13 cellular contexts compared by ENCODE assay signal in genomic region chr11:92675810-92676209, GRCh38.
DNase-seq lines count a peak whose midpoint lies in the region; ATAC-seq and TF ChIP-seq lines count a peak whose summit lies in the region.
"Had no signal": no experiment of that assay in that cellular context is flagged by ENCODE, and none has a peak within 500 bp of the region (broad histone marks: within the 10 kb centered on the region; RNA-seq: fewer than 3 reads in every experiment).

No MANE protein-coding gene starts in this region.

- peak; percentile 91 for ATAC-seq in Right ventricle myocardium inferior
- ATAC-seq in left cardiac atrium = peak; percentile 72 to 95
- ATAC-seq: CD8-positive, alpha-beta T cell; GM23338 had no signal

- no peak for TF ChIP-seq CTCF in left ventricle myocardium inferior (IDR thresholded peaks at IDR 0.05; ENCODE audit: borderline replicate concordance)
- TF ChIP-seq CTCF in VCaP (conservative IDR thresholded peaks at IDR 0.05) = no peak

- peaks cover 5% of the 10 kb centered on the region for H3K27me3 ChIP-seq in left ventricle myocardium inferior (ENCODE audit: low read depth)
- H3K27me3 ChIP-seq: BLaER1 treated with 17β-estradiol and CSF1 and Interleukin-3, amounts not matched to agents 10 nM and 100 nM had no signal

- H3K4me1 ChIP-seq in left ventricle myocardium inferior = peaks cover 12% of the 10 kb centered on the region
- H3K4me1 ChIP-seq: BLaER1 treated with 17β-estradiol and CSF1 and Interleukin-3, amounts not matched to agents 10 nM and 100 nM; Caco-2 had no signal

- DNase-seq in Right ventricle myocardium inferior (ENCODE audit: missing footprints) (no peak), left ventricle myocardium inferior (no peak), left cardiac atrium (no peak), putamen (ENCODE audit: low spot score) (no peak), SKM-1 treated with dmso at 0.1 percent for 144 hours (lab: John Stamatoyannopoulos, UW; ENCODE audit: unreplicated experiment) (no peak), activated T-cell treated with anti-CD3 and anti-CD28 coated beads for 4 hours (no peak)
- DNase-seq: Caco-2; CD8-positive, alpha-beta T cell; HCEC 1CT had no signal

- no peaks in the 10 kb centered on the region for H3K36me3 ChIP-seq in left ventricle myocardium inferior
- H3K36me3 ChIP-seq: BLaER1 treated with 17β-estradiol and CSF1 and Interleukin-3, amounts not matched to agents 10 nM and 100 nM had no signal

- H3K4me3 ChIP-seq in left ventricle myocardium inferior = no peak overlapping the region
- H3K4me3 ChIP-seq: BLaER1 treated with 17β-estradiol and CSF1 and Interleukin-3, amounts not matched to agents 10 nM and 100 nM; GM23338 had no signal

- no peaks in the 10 kb centered on the region for H3K9me3 ChIP-seq in left ventricle myocardium inferior (replicated peaks)
- H3K9me3 ChIP-seq: Caco-2 had no signal

- intact Hi-C loops in Right ventricle myocardium inferior (cut with DNase I) (no loop called here), left ventricle myocardium inferior (cut with micrococcal nuclease) (no loop called here), left cardiac atrium (cut with DNase I) (no loop called here)

- H3K27ac ChIP-seq in left ventricle myocardium inferior (replicated peaks) (no peak overlapping the region), VCaP (peak overlapping the region; percentile 52)
- H3K27ac ChIP-seq: BLaER1 treated with 17β-estradiol and CSF1 and Interleukin-3, amounts not matched to agents 10 nM and 100 nM; HL-60 had no signal
